Comparison of ENCODE assay signal across 8 cellular contexts in the genomic region with DNA sequence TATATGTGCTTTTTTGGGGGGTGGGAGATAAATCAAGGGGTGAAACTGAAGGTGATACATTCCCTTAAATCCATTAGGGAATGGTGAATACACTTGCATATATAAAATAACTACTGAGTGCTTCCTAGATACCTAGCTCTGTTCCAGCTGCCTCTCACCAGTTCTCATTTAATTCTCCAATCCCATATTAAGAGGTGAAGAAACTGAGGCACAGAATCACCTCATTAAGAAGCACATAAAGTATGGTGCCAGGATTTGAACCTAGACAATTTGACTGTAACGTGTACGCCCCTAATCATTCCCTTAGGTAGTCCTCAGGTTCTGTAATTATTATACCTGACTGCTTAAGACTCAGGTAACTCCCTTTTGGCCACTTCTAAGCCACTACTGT. TPM values are rescaled to one million over a fixed set of nuclear protein-coding genes. Genes with fewer than 3 reads are reported as not detected.
DNase-seq lines count a peak whose midpoint lies in the region; ATAC-seq and TF ChIP-seq lines count a peak whose summit lies in the region.

No MANE protein-coding gene starts in this region.

- peak overlapping the region; percentile 92 for H3K4me3 Mint-ChIP-seq in activated naive CD4-positive, alpha-beta T cell treated with anti-CD3 and anti-CD28 coated beads, Interleukin-2, amount 50 U/mL, for 24 hours

- TF ChIP-seq EP300 in transverse colon (IDR thresholded peaks at IDR 0.05; ENCODE audit: low read depth) = no peak

- H3K4me3 ChIP-seq in astrocyte of the cerebellum (ENCODE audit: low read depth, low read length) = peak overlapping the region; percentile 80
- no peak overlapping the region for H3K4me3 ChIP-seq in lung
- H3K4me3 ChIP-seq in transverse colon = peak overlapping the region in 3 of 4 donors; percentile 47 to 74 (median 49)

- TF ChIP-seq CTCF in astrocyte of the cerebellum (IDR thresholded peaks at IDR 0.05; ENCODE audit: low read depth, low read length, missing control alignments) = no peak
- TF ChIP-seq CTCF in lung (IDR thresholded peaks at IDR 0.05; ENCODE audit: control extremely low read depth, extremely low read depth) = no peak
- no peak for TF ChIP-seq CTCF in transverse colon (IDR thresholded peaks at IDR 0.05)

- intact Hi-C loops in transverse colon (cut with DNase I; ENCODE audit: low total_unique reads) = no loop called here

- TF ChIP-seq POLR2A in transverse colon (IDR thresholded peaks at IDR 0.05) = no peak

- peaks cover 0 to 8% of the 10 kb centered on the region in 2 donors for H3K4me1 ChIP-seq in lung (ENCODE audit: control insufficient read depth in 2 of 2, insufficient read depth in 2 of 2, low read length in 2 of 2)
- peaks cover 7 to 34% (median 11%) of the 10 kb centered on the region in 4 donors for H3K4me1 ChIP-seq in transverse colon

- H3K9me3 ChIP-seq in lung (ENCODE audit: control insufficient read depth in 2 of 2, insufficient read depth in 1 of 2, low read length in 1 of 2) (no peaks in the 10 kb centered on the region), transverse colon (no peaks in the 10 kb centered on the region)

- H3K27ac ChIP-seq in lung (ENCODE audit: low read depth in 1 of 2, low read length in 1 of 2) = peak overlapping the region; percentile 86 to 99
- peak overlapping the region; percentile 98 to 100 (median 98) for H3K27ac ChIP-seq in transverse colon

- no peak for DNase-seq in activated naive CD4-positive, alpha-beta T cell (lab: John Stamatoyannopoulos, UW)
- no peak for DNase-seq in astrocyte of the cerebellum (ENCODE audit: low read depth)
- no peak for DNase-seq in lung (ENCODE audit: low spot score)
- no peak for DNase-seq in transverse colon
- DNase-seq in cerebellum (ENCODE audit: low spot score) = no peak
- DNase-seq in AG08396 (ENCODE audit: low spot score) = no peak
- no peak for DNase-seq in AG08395 (ENCODE audit: low spot score)

- in situ Hi-C loops in astrocyte of the cerebellum (cut with HindIII; ENCODE audit: low sequenced_read_pairs) = no loop called here
- in situ Hi-C loops in transverse colon (cut with MboI; ENCODE audit: low pct_ligation_motif_present in 1 of 4, low pct_unique_long_range_greater_than_20kb in 1 of 4, low sequenced_read_pairs in 3 of 4) = loop anchor here in 2 of 4 donors (10.0 kb wide), 2 partner anchors 206 to 226 kb away; a partner anchor contains a TSS

- 32 to 55% methylated on average over 2 of the region's 2 CpGs for WGBS in lung, 2 donors
- 27% methylated on average over 2 of the region's 2 CpGs; no CpG with 5 or more reads in 1 of the 2 donors for WGBS in transverse colon (ENCODE audit: low coverage in 1 of 2), 2 donors

- peaks cover 4% of the 10 kb centered on the region for H3K36me3 Mint-ChIP-seq in activated naive CD4-positive, alpha-beta T cell treated with anti-CD3 and anti-CD28 coated beads, Interleukin-2, amount 50 U/mL, for 24 hours

- peak overlapping the region; percentile 97 for H3K27ac Mint-ChIP-seq in activated naive CD4-positive, alpha-beta T cell treated with anti-CD3 and anti-CD28 coated beads, Interleukin-2, amount 50 U/mL, for 24 hours

- H3K27me3 Mint-ChIP-seq in activated naive CD4-positive, alpha-beta T cell treated with anti-CD3 and anti-CD28 coated beads, Interleukin-2, amount 50 U/mL, for 24 hours = no peaks in the 10 kb centered on the region

- ATAC-seq in lung (ENCODE audit: insufficient read depth, low FRiP score) = no peak

- no peaks in the 10 kb centered on the region for H3K9me3 Mint-ChIP-seq in activated naive CD4-positive, alpha-beta T cell treated with anti-CD3 and anti-CD28 coated beads, Interleukin-2, amount 50 U/mL, for 24 hours

- no peaks in the 10 kb centered on the region for H3K36me3 ChIP-seq in lung (ENCODE audit: control insufficient read depth in 2 of 2, insufficient read depth in 2 of 2, low read length in 2 of 2)
- H3K36me3 ChIP-seq in transverse colon = no peaks in the 10 kb centered on the region

- H3K27me3 ChIP-seq in lung (ENCODE audit: control insufficient read depth, insufficient read depth) (no peaks in the 10 kb centered on the region), transverse colon (no peaks in the 10 kb centered on the region)

- peaks cover 55% of the 10 kb centered on the region for H3K4me1 Mint-ChIP-seq in activated naive CD4-positive, alpha-beta T cell treated with anti-CD3 and anti-CD28 coated beads, Interleukin-2, amount 50 U/mL, for 24 hours

RNA-seq across cellular contexts. Expression of a gene that starts 1.5 kb away (rescaled TPM):
- total RNA-seq in lung (1 to 10 TPM; 8.7 to 9.9 TPM), transverse colon (1 to 10 TPM in 3 of 4 donors, not detected in 1; 4.0 TPM), cerebellum (9.4 TPM)
- 1 to 10 TPM; 6.4 to 9.6 TPM for polyA plus RNA-seq in lung

RNA-seq across cellular contexts. Expression of a gene that starts 34.8 kb away (rescaled TPM):
- total RNA-seq in lung (1 to 10 TPM in 1 of 2 donors, under 1 TPM in 1; 0.92 to 2.2 TPM), transverse colon (100 to 1,000 TPM in 3 of 4 donors, 10 to 100 TPM in 1; 36.0 to 181 (median 173) TPM), cerebellum (0.09 TPM)
- polyA plus RNA-seq in lung = 1 to 10 TPM; 2.2 to 2.5 TPM

Comparison
In these comparisons a context has a peak if more than half of its experiments do, and no peak if none do; other contexts are left out.
1. RNA of a gene that starts 34.8 kb away (total RNA-seq): 36.0 to 181 TPM in transverse colon; 0.92 to 2.2 TPM in lung and 0.09 TPM in cerebellum (single experiment); every median in the first group is over 10 times any median in the second.